8 cellular contexts compared by ENCODE assay signal in the genomic region with DNA sequence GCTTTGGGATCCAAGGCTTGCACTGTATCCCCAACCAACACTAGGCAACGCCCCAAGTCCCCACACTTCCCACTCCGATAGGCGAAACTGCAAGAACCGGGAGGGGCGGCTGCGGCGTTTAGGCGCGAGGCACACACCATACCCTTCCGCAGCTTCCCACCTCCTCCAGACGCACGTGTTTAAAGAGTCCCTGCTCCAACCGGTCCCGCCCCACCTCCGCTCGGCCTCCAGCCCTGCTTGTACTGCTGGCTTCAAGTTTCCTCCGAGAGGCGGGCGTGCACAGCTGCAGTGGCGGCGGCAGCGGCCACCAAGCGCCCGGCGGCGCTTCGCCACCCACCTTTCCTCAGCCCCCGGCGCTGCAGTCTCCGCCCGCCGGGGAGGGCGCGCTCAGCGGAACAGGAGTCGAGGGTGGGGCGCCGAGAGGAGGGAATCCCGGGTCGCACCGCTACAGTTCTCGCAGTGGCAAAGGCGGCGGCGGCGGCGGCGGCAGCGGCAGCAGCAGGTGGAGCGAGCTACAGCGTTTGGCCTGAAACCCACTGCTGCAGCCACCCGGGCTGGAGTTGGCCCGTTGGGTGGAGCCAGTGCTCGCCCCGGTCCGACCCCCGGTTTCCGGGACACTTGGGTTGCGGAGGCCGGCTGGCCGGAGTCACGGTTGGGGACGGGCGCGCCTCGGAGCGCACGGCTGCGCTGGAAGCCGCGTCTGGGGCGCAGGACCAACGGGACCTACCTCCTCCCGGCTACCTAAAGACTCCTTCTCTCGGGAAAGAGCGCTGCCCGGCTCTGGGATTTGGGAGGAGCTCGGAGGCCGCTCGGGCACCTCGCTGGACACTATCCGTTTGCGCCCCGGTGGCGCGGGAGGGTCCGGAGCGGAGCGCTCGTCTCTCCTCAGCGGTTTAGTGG. TPM values are rescaled to one million over a fixed set of nuclear protein-coding genes. Genes with fewer than 3 reads are reported as not detected.
A peak's percentile ranks its signal among the peaks of the same experiment; 100 is the strongest.
DNase-seq lines count a peak whose midpoint lies in the region; ATAC-seq and TF ChIP-seq lines count a peak whose summit lies in the region.

TSS of gene CNIH3 (plus strand) at position 457 of the 900 bp plus-strand sequence. CDS start 858 bp downstream, outside the sequence.

- ATAC-seq in DND-41 (ENCODE audit: insufficient read depth, low read depth) (peak; percentile 87), natural killer cell (peak; percentile 35 to 70 (median 65)), aorta (ENCODE audit: low FRiP score) (peak; percentile 45), GM18909 (IDR thresholded peaks at IDR 0.05; ENCODE audit: poor library complexity, unreplicated experiment) (no peak)

- peak; percentile 31 for TF ChIP-seq CTCF in DND-41 (IDR thresholded peaks at IDR 0.05; ENCODE audit: borderline replicate concordance, extremely low read depth, low read length, poor library complexity, severe bottlenecking)
- no peak for TF ChIP-seq CTCF in natural killer cell (IDR thresholded peaks at IDR 0.05)

- peaks cover 8 to 26% of the 10 kb centered on the region in 2 donors for H3K4me1 Mint-ChIP-seq in natural killer cell

- H3K4me3 ChIP-seq in DND-41 (ENCODE audit: low read depth in 1 of 2, low read length in 2 of 2) (peak within 1 kb of the TSS; percentile 58 to 81; a peak in 3 of 4 replicates), ectodermal cell (ENCODE audit: insufficient read depth, low read depth, low read length) (peak within 1 kb of the TSS; percentile 52), aorta (ENCODE audit: low read length in 2 of 2) (no peak within 1 kb of the TSS)

- H3K9ac ChIP-seq in DND-41 (ENCODE audit: low read depth, low read length): peak within 1 kb of the TSS; percentile 83

- peak; percentile 87 for DNase-seq in DND-41
- peak; percentile 26 for DNase-seq in MV-4-11 (lab: John Stamatoyannopoulos, UW)
- peak; percentile 34 for DNase-seq in T1000 (lab: John Stamatoyannopoulos, UW)
- no peak for DNase-seq in natural killer cell
- DNase-seq in aorta: no peak
- DNase-seq in effector CD8-positive, alpha-beta T cell (lab: John Stamatoyannopoulos, UW): no peak

- H2AFZ ChIP-seq in DND-41 (ENCODE audit: low read depth, low read length): peak within 1 kb of the TSS; percentile 71

- peaks cover 40% of the 10 kb centered on the region for H3K79me2 ChIP-seq in DND-41 (ENCODE audit: insufficient read depth, low read length)

- peak within 1 kb of the TSS in 1 of 2 donors; percentile 47 for H3K27ac Mint-ChIP-seq in natural killer cell

- H3K27me3 ChIP-seq in DND-41 (ENCODE audit: insufficient read depth, low read length, poor library complexity): peaks cover 18% of the 10 kb centered on the region
- H3K27me3 ChIP-seq in ectodermal cell (ENCODE audit: control insufficient read depth, insufficient read depth, low read length, poor library complexity, severe bottlenecking): peaks cover 75% of the 10 kb centered on the region
- H3K27me3 ChIP-seq in aorta (ENCODE audit: control insufficient read depth in 1 of 2, insufficient read depth in 2 of 2, low read length in 1 of 2): peaks cover 0 to 2% of the 10 kb centered on the region in 2 donors

- peaks cover 14% of the 10 kb centered on the region; the same call in 1 of the 2 replicates for H4K20me1 ChIP-seq in DND-41 (ENCODE audit: insufficient read depth, low read length)

- peak within 1 kb of the TSS; percentile 46 for H3K27ac ChIP-seq in DND-41 (ENCODE audit: low read length)
- no peak within 1 kb of the TSS for H3K27ac ChIP-seq in ectodermal cell (ENCODE audit: insufficient read depth, low read depth, low read length, poor library complexity, severe bottlenecking)
- no peak within 1 kb of the TSS for H3K27ac ChIP-seq in aorta (ENCODE audit: low read depth in 1 of 2, low read length in 2 of 2)

- H3K4me3 Mint-ChIP-seq in natural killer cell: peak within 1 kb of the TSS; percentile 82

- 0 to 1% methylated on average over 91 of the region's 91 CpGs for WGBS in ectodermal cell, 2 experiments
- 1% methylated on average over 82 to 91 of the region's 91 CpGs for WGBS in aorta, 2 donors

- intact Hi-C loops in natural killer cell (cut with micrococcal nuclease) (no loop called here), aorta (cut with DNase I) (no loop called here)

- H3K9me3 ChIP-seq in DND-41 (ENCODE audit: insufficient read depth, low read length, severe bottlenecking) (no peaks in the 10 kb centered on the region), ectodermal cell (ENCODE audit: control insufficient read depth, low read length) (no peaks in the 10 kb centered on the region), aorta (ENCODE audit: control insufficient read depth, low read length) (no peaks in the 10 kb centered on the region)

- H3K36me3 ChIP-seq in DND-41 (ENCODE audit: insufficient read depth, low read length): peaks cover under 1% of the 10 kb centered on the region; the same call in 1 of the 2 replicates
- H3K36me3 ChIP-seq in ectodermal cell (ENCODE audit: control insufficient read depth, insufficient read depth, low read length): no peaks in the 10 kb centered on the region
- no peaks in the 10 kb centered on the region for H3K36me3 ChIP-seq in aorta (ENCODE audit: control insufficient read depth in 1 of 2, insufficient read depth in 2 of 2, low read length in 1 of 2)

- peak within 1 kb of the TSS; percentile 79 for H3K4me2 ChIP-seq in DND-41 (ENCODE audit: insufficient read depth, low read length)

- peaks cover 58% of the 10 kb centered on the region for H3K4me1 ChIP-seq in DND-41 (ENCODE audit: insufficient read depth, low read length)
- peaks cover 7% of the 10 kb centered on the region for H3K4me1 ChIP-seq in ectodermal cell (ENCODE audit: control insufficient read depth, insufficient read depth, low read length)
- H3K4me1 ChIP-seq in aorta (ENCODE audit: control insufficient read depth in 1 of 2, insufficient read depth in 2 of 2, low read length in 2 of 2): no peaks in the 10 kb centered on the region

- H3K27me3 Mint-ChIP-seq in natural killer cell (ENCODE audit: low read depth in 2 of 2): peaks cover 48 to 68% of the 10 kb centered on the region in 2 donors

- no peaks in the 10 kb centered on the region for H3K9me3 Mint-ChIP-seq in natural killer cell

- H3K36me3 Mint-ChIP-seq in natural killer cell: no peaks in the 10 kb centered on the region

RNA-seq across cellular contexts. Expression of gene CNIH3, which starts in this region (rescaled TPM):
- polyA plus RNA-seq in ectodermal cell (2013, experiment 1 of 4): 2.4 TPM
- polyA plus RNA-seq in ectodermal cell (2013, experiment 2 of 4): 2.5 TPM
- polyA plus RNA-seq in ectodermal cell (2013, experiment 3 of 4): 2.1 TPM
- 2.3 TPM for polyA plus RNA-seq in ectodermal cell (2013, experiment 4 of 4)
- total RNA-seq in natural killer cell (1 to 10 TPM; 2.8 to 5.4 (median 5.0) TPM), aorta (1 to 10 TPM; 2.4 to 3.4 TPM)
- 1 to 10 TPM; 3.3 to 8.2 TPM for polyA plus RNA-seq in aorta

Comparison
In these comparisons a context has a peak if more than half of its experiments do, and no peak if none do; other contexts are left out.
1. DNase-seq: peak in DND-41 (single experiment), MV-4-11 (single experiment) and T1000 (single experiment); none in natural killer cell (single experiment), aorta (0 of 2) and effector CD8-positive, alpha-beta T cell (single experiment).
2. H3K4me3 ChIP-seq: peak in DND-41 (2 of 2) and ectodermal cell (single experiment); none in aorta (0 of 2).